2 cellular contexts compared by ENCODE assay signal in the genomic region with DNA sequence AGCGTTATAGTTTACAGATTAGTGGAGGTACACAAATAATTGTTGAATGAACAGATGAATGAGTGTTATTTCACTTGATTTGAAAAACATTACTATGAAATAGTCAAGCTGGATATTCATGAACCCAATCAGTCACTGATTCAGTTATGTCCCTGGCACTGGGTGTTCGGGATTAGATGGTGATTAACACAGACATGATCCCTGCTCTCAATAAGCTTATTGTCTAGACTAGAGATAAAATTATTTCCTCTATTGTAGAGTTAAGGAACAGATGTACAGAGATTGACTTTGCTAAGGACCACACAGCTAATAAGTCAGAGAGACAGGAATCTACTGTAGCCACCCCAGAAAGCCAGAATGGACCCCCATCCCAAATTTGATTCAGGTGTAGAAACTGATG.
TF ChIP-seq lines count a peak whose summit lies in the region.

No MANE protein-coding gene starts in this region.

TF ChIP-seq in A549, 52 proteins besides CTCF, POLR2A, EP300 and RAD21 (continued from another document):
- no peak for TF ChIP-seq MAZ (IDR thresholded peaks at IDR 0.05; ENCODE audit: borderline replicate concordance, low read depth, low read length)
- TF ChIP-seq HOXB13 (CRISPR knock-in tag; IDR thresholded peaks at IDR 0.05; ENCODE audit: low read depth): no peak
- TF ChIP-seq HOXA7 (CRISPR knock-in tag; IDR thresholded peaks at IDR 0.05): no peak

TF ChIP-seq in liver, 16 proteins besides CTCF, POLR2A, EP300 and RAD21 (continued from another document):
- no peak for TF ChIP-seq REST (IDR thresholded peaks at IDR 0.05)
- no peak for TF ChIP-seq GABPA (IDR thresholded peaks at IDR 0.05 in 1 of 2, conservative IDR thresholded peaks at IDR 0.05 in 1 of 2)
- no peak for TF ChIP-seq RXRA (IDR thresholded peaks at IDR 0.05)
